Comparison of ENCODE assay signal across 9 cellular contexts in the genomic region with DNA sequence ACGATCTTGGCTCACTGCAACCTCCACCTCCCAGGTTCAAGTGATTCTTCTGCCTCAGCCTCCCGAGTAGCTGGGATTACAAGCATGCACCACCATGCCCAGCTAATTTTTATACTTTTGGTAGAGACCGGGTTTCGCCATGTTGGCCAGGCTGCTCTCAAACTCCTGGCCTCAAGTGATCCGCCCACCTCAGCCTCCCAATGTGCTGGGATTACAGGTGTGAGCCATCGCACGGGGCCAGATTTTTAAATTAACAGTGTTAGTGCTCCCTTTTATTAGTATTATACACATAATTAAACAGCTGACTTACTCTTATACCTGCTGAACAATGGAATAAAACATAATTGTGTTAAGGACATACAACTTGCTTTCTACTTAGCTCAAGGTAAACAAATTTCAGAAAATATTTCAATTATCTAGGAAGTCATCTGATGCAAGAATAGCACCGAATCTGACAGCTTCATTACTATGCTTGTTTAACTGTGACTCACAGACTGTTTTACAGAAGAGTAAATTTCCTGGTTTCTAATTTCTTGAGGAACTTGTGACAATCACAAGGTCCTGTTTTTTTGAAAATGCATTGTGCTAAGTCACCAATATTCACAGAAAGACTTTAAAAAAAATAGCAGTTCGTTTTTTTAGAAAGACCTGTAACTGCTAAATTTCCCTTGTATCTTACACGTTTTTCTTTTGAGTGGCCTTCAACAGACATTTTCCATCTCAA. TPM values are rescaled to one million over a fixed set of nuclear protein-coding genes. Genes with fewer than 3 reads are reported as not detected.
DNase-seq lines count a peak whose midpoint lies in the region; ATAC-seq and TF ChIP-seq lines count a peak whose summit lies in the region.
"Had no signal": no experiment of that assay in that cellular context is flagged by ENCODE, and none has a peak within 500 bp of the region (broad histone marks: within the 10 kb centered on the region; RNA-seq: fewer than 3 reads in every experiment).

No MANE protein-coding gene starts in this region.

- TF ChIP-seq CTCF in Panc1 (IDR thresholded peaks at IDR 0.05) (no peak), esophagus muscularis mucosa (IDR thresholded peaks at IDR 0.05) (no peak), prostate gland (IDR thresholded peaks at IDR 0.05) (no peak)

- no peak overlapping the region for H3K4me3 ChIP-seq in Panc1 (ENCODE audit: low read depth in 2 of 2, low read length in 2 of 2)
- H3K4me3 ChIP-seq in esophagus muscularis mucosa: no peak overlapping the region
- H3K4me3 ChIP-seq in prostate gland: no peak overlapping the region

- H3K4me3 Mint-ChIP-seq in stimulated activated effector memory CD8-positive, alpha-beta T cell treated with anti-CD3 and anti-CD28 coated beads, Interleukin-12 subunit alpha, Interleukin-12 subunit beta, amount 100 ng/mL, for 72 hours: no peak overlapping the region

- intact Hi-C loops in Panc1 (cut with micrococcal nuclease; ENCODE audit: unreplicated experiment) (no loop called here), esophagus muscularis mucosa (cut with DNase I) (no loop called here), prostate gland (cut with DNase I) (no loop called here)

- TF ChIP-seq POLR2A in esophagus muscularis mucosa (IDR thresholded peaks at IDR 0.05; ENCODE audit: low read depth): no peak
- TF ChIP-seq POLR2A in prostate gland (IDR thresholded peaks at IDR 0.05): no peak

- TF ChIP-seq EP300 in esophagus muscularis mucosa (IDR thresholded peaks at IDR 0.05): no peak

- ATAC-seq in Panc1: peak; percentile 73
- ATAC-seq in stimulated activated effector memory CD8-positive, alpha-beta T cell treated with anti-CD3 and anti-CD28 coated beads, Interleukin-12 subunit alpha, Interleukin-12 subunit beta, amount 100 ng/mL, for 72 hours: no peak

- DNase-seq in EL (peak; percentile 70), Panc1 (ENCODE audit: low read depth, low spot score) (peak; percentile 75), esophagus muscularis mucosa (ENCODE audit: extremely low spot score) (no peak), prostate gland (ENCODE audit: low spot score) (no peak), cerebellar cortex (ENCODE audit: low spot score) (no peak)
- no peak for DNase-seq in stimulated activated effector memory CD8-positive, alpha-beta T cell treated with anti-CD3 and anti-CD28 coated beads, Interleukin-12 subunit alpha, Interleukin-12 subunit beta, amount 100 ng/mL, for 72 hours (ENCODE audit: low spot score in 2 of 2)
- DNase-seq in activated CD4-positive, CD25-positive, alpha-beta regulatory T cell treated with anti-CD3 and anti-CD28 coated beads, Interleukin-2, amount 50 U/mL, for 72 hours: no peak
- DNase-seq in activated T-cell treated with anti-CD3 and anti-CD28 coated beads, Interleukin-2, amount 50 U/mL, for 1 hour: no peak
- DNase-seq: effector CD4-positive, alpha-beta T cell had no signal

- H3K36me3 Mint-ChIP-seq in stimulated activated effector memory CD8-positive, alpha-beta T cell treated with anti-CD3 and anti-CD28 coated beads, Interleukin-12 subunit alpha, Interleukin-12 subunit beta, amount 100 ng/mL, for 72 hours: no peaks in the 10 kb centered on the region

- H3K9me3 ChIP-seq in Panc1 (ENCODE audit: control insufficient read depth, insufficient read depth, low read depth, low read length) (no peaks in the 10 kb centered on the region), esophagus muscularis mucosa (no peaks in the 10 kb centered on the region), prostate gland (no peaks in the 10 kb centered on the region)

- no peaks in the 10 kb centered on the region for H3K36me3 ChIP-seq in Panc1 (ENCODE audit: control insufficient read depth, insufficient read depth, low read length)
- no peaks in the 10 kb centered on the region for H3K36me3 ChIP-seq in esophagus muscularis mucosa
- H3K36me3 ChIP-seq in prostate gland: no peaks in the 10 kb centered on the region

- in situ Hi-C loops in Panc1 (cut with HindIII; ENCODE audit: low pct_unique_long_range_greater_than_20kb, low sequenced_read_pairs): no loop called here

- H3K4me1 Mint-ChIP-seq in stimulated activated effector memory CD8-positive, alpha-beta T cell treated with anti-CD3 and anti-CD28 coated beads, Interleukin-12 subunit alpha, Interleukin-12 subunit beta, amount 100 ng/mL, for 72 hours: no peaks in the 10 kb centered on the region

- POLR2A ChIA-PET in Panc1 (lab: Charles Lee): interaction anchor here (0.7 kb wide), 1 partner anchor 29 kb away, joined by 15 read pairs; no protein-coding TSS in a partner anchor

- no peaks in the 10 kb centered on the region for H3K9me3 Mint-ChIP-seq in stimulated activated effector memory CD8-positive, alpha-beta T cell treated with anti-CD3 and anti-CD28 coated beads, Interleukin-12 subunit alpha, Interleukin-12 subunit beta, amount 100 ng/mL, for 72 hours

- H3K27me3 ChIP-seq in Panc1 (ENCODE audit: control insufficient read depth, insufficient read depth, low read length) (no peaks in the 10 kb centered on the region), esophagus muscularis mucosa (no peaks in the 10 kb centered on the region), prostate gland (replicated peaks; ENCODE audit: insufficient read depth) (no peaks in the 10 kb centered on the region)

- no TSS peak for BruUV-seq in Panc1 (replicated peaks; lab: Mats Ljungman, UMichigan)

- 72% methylated on average over 10 of the region's 10 CpGs for WGBS in esophagus muscularis mucosa
- 58% methylated on average over 10 of the region's 10 CpGs for WGBS in prostate gland

- no peak overlapping the region for H3K27ac Mint-ChIP-seq in stimulated activated effector memory CD8-positive, alpha-beta T cell treated with anti-CD3 and anti-CD28 coated beads, Interleukin-12 subunit alpha, Interleukin-12 subunit beta, amount 100 ng/mL, for 72 hours

- H3K4me1 ChIP-seq in Panc1 (ENCODE audit: control insufficient read depth, insufficient read depth, low read length): peaks cover 34% of the 10 kb centered on the region
- H3K4me1 ChIP-seq in esophagus muscularis mucosa: peaks cover 4 to 23% (median 13%) of the 10 kb centered on the region in 4 donors
- H3K4me1 ChIP-seq in prostate gland (replicated peaks): no peaks in the 10 kb centered on the region

- H3K27ac ChIP-seq in Panc1 (ENCODE audit: low read length) (peak overlapping the region; percentile 91), esophagus muscularis mucosa (replicated peaks in 1 of 4) (peak overlapping the region; percentile 21 to 31 (median 26)), prostate gland (peak overlapping the region; percentile 56 to 59)

- CTCF ChIA-PET in Panc1 (lab: Charles Lee): interaction anchor here (0.6 kb wide), 1 partner anchor 62 kb away, joined by 3 read pairs; no protein-coding TSS in a partner anchor

RNA-seq across cellular contexts. Expression of gene SPIRE1, which starts 51.2 kb away (rescaled TPM):
- total RNA-seq in Panc1 (2021; ENCODE audit: unreplicated experiment): 45.5 TPM
- polyA plus RNA-seq in Panc1 (2012; ENCODE audit: insufficient read length): 20.0 TPM
- total RNA-seq in esophagus muscularis mucosa: 10 to 100 TPM; 33.2 to 48.3 (median 40.2) TPM
- total RNA-seq in prostate gland: 10 to 100 TPM; 21.9 to 23.6 TPM

Comparison
In these comparisons a context has a peak if more than half of its experiments do, and no peak if none do; other contexts are left out.
1. DNase-seq: peak in EL (single experiment) and Panc1 (single experiment); none in esophagus muscularis mucosa (single experiment), prostate gland (single experiment), stimulated activated effector memory CD8-positive, alpha-beta T cell treated with anti-CD3 and anti-CD28 coated beads, Interleukin-12 subunit alpha, Interleukin-12 subunit beta, amount 100 ng/mL, for 72 hours (0 of 2), activated CD4-positive, CD25-positive, alpha-beta regulatory T cell treated with anti-CD3 and anti-CD28 coated beads, Interleukin-2, amount 50 U/mL, for 72 hours (single experiment), activated T-cell treated with anti-CD3 and anti-CD28 coated beads, Interleukin-2, amount 50 U/mL, for 1 hour (single experiment) and cerebellar cortex (single experiment).
2. H3K27ac ChIP-seq: peak in every context shown above with its lines; median percentile 91 in Panc1; 58 in prostate gland; 26 in esophagus muscularis mucosa.